Comparison of ENCODE assay signal across 1 cellular context in the genomic region with DNA sequence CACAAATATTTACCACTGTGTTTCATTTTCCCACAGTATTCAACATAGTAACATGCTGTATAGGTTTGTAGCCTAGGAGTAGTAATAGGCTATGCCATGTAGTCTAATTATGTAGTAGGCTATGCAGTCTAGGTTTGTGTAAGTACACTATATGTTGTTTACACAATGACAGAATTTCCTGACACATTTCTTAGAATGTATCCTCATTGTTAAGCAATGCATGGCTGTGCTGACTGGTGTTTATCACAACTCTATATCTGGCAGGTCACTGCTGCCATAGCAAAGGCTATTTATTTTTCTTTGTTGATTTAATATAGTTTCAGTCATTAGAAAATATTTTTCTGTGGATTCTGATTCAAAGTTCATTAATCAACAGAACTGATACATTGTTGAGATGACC.
TF ChIP-seq lines count a peak whose summit lies in the region.

No MANE protein-coding gene starts in this region.

TF ChIP-seq in endothelial cell of umbilical vein, 7 proteins besides CTCF, POLR2A, EP300 and RAD21 (continued from another document):
- TF ChIP-seq, protein P1, sequence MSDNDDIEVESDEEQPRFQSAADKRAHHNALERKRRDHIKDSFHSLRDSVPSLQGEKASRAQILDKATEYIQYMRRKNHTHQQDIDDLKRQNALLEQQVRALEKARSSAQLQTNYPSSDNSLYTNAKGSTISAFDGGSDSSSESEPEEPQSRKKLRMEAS (IDR thresholded peaks at IDR 0.05; ENCODE audit: insufficient read depth, insufficient read length), result no peak
- peak; percentile 42 for TF ChIP-seq FOS (IDR thresholded peaks at IDR 0.05; ENCODE audit: borderline replicate concordance, insufficient read depth, low read length)
- peak; percentile 80 for TF ChIP-seq GATA2 (IDR thresholded peaks at IDR 0.05; ENCODE audit: insufficient read depth, insufficient read length, low read depth, low read length)
- peak; percentile 55 for TF ChIP-seq JUN (IDR thresholded peaks at IDR 0.05; ENCODE audit: borderline replicate concordance, insufficient read depth, insufficient read length, low read depth)
